13 cellular contexts compared by ENCODE assay signal in genomic region chr2:60438136-60438535, GRCh38.
"Had no signal": no experiment of that assay in that cellular context is flagged by ENCODE, and none has a peak within 500 bp of the region (broad histone marks: within the 10 kb centered on the region; RNA-seq: fewer than 3 reads in every experiment).

No MANE protein-coding gene starts in this region.

- H3K27ac ChIP-seq: gastrocnemius medialis, left lung, prostate gland had no signal

- H3K4me3 Mint-ChIP-seq: activated T-cell treated with anti-CD3 and anti-CD28 coated beads, Interleukin-2, amount 50 U/mL, for 24 hours; natural killer cell; stimulated activated naive CD8-positive, alpha-beta T cell treated with anti-CD3 and anti-CD28 coated beads, Interleukin-15, amount 100 ng/mL, for 72 hours; type B pancreatic cell had no signal

- H3K4me1 Mint-ChIP-seq: stimulated activated naive CD8-positive, alpha-beta T cell treated with anti-CD3 and anti-CD28 coated beads, Interleukin-15, amount 100 ng/mL, for 72 hours had no signal

- H3K27me3 ChIP-seq: gastrocnemius medialis, left lung had no signal

- H3K9me3 Mint-ChIP-seq: activated T-cell treated with anti-CD3 and anti-CD28 coated beads, Interleukin-2, amount 50 U/mL, for 24 hours; natural killer cell; stimulated activated naive CD8-positive, alpha-beta T cell treated with anti-CD3 and anti-CD28 coated beads, Interleukin-15, amount 100 ng/mL, for 72 hours; type B pancreatic cell had no signal

- H3K27me3 Mint-ChIP-seq: stimulated activated naive CD8-positive, alpha-beta T cell treated with anti-CD3 and anti-CD28 coated beads, Interleukin-15, amount 100 ng/mL, for 72 hours had no signal

- H3K4me3 ChIP-seq: gastrocnemius medialis, left lung, prostate gland had no signal

- H3K4me1 ChIP-seq: prostate gland had no signal

- H3K36me3 Mint-ChIP-seq: natural killer cell, type B pancreatic cell had no signal

- DNase-seq: activated CD4-positive, alpha-beta T cell treated with anti-CD3 and anti-CD28 coated beads, Interleukin-2, amount 50 U/mL, for 4 hours; activated CD4-positive, CD25-positive, alpha-beta regulatory T cell treated with anti-CD3 and anti-CD28 coated beads, Interleukin-2, amount 50 U/mL, for 72 hours; activated naive CD4-positive, alpha-beta T cell treated with anti-CD3 and anti-CD28 coated beads, Interleukin-2, amount 50 U/mL, for 16 hours; activated T-cell treated with anti-CD3 and anti-CD28 coated beads, Interleukin-2, amount 50 U/mL, for 24 hours; erythroblast; gastrocnemius medialis; left lung; mesenchymal stem cell; natural killer cell; stimulated activated naive CD8-positive, alpha-beta T cell treated with anti-CD3 and anti-CD28 coated beads, Interleukin-15, amount 100 ng/mL, for 72 hours had no signal

- H3K27ac Mint-ChIP-seq: activated T-cell treated with anti-CD3 and anti-CD28 coated beads, Interleukin-2, amount 50 U/mL, for 24 hours; natural killer cell; stimulated activated naive CD8-positive, alpha-beta T cell treated with anti-CD3 and anti-CD28 coated beads, Interleukin-15, amount 100 ng/mL, for 72 hours; type B pancreatic cell had no signal

- H3K9me3 ChIP-seq: gastrocnemius medialis, left lung, prostate gland had no signal

- H3K36me3 ChIP-seq: gastrocnemius medialis, left lung, prostate gland had no signal

- ATAC-seq: gastrocnemius medialis; left lung; natural killer cell; sciatic nerve; stimulated activated naive CD8-positive, alpha-beta T cell treated with anti-CD3 and anti-CD28 coated beads, Interleukin-15, amount 100 ng/mL, for 72 hours had no signal
